In genomic region chr14:24006872-24007721, GRCh38 we compare ENCODE assay signal across 9 cellular contexts. TPM values are rescaled to one million over a fixed set of nuclear protein-coding genes. Genes with fewer than 3 reads are reported as not detected.
DNase-seq lines count a peak whose midpoint lies in the region; ATAC-seq and TF ChIP-seq lines count a peak whose summit lies in the region.
"Not testable (repeated sequence)": the region's sequence is repeated elsewhere in the genome, so short reads cannot be mapped to it uniquely, and the experiment has no call there.
"Had no signal": no experiment of that assay in that cellular context is flagged by ENCODE, and none has a peak within 500 bp of the region (broad histone marks: within the 10 kb centered on the region; RNA-seq: fewer than 3 reads in every experiment).

No MANE protein-coding gene starts in this region.

- not testable (repeated sequence) for H3K9me3 ChIP-seq in KOPT-K1 (ENCODE audit: insufficient read depth, low read length, poor library complexity, severe bottlenecking); SK-N-SH; neuronal stem cell (replicated peaks in 1 of 2; ENCODE audit: control insufficient read depth in 2 of 2, insufficient read depth in 1 of 2, low read depth in 1 of 2, low read length in 2 of 2)

- H3K14ac ChIP-seq in neuronal stem cell (ENCODE audit: low read length): not testable (repeated sequence)

- H4K8ac ChIP-seq in neuronal stem cell (ENCODE audit: low read depth, low read length): peak overlapping the region; percentile 65

- not testable (repeated sequence) for H2BK15ac ChIP-seq in neuronal stem cell (ENCODE audit: low read length)

- not testable (repeated sequence) for H2AK5ac ChIP-seq in neuronal stem cell (ENCODE audit: low read depth, low read length)

- H4K91ac ChIP-seq in neuronal stem cell (ENCODE audit: low read depth, low read length, poor library complexity): not testable (repeated sequence)

- H3K23ac ChIP-seq in neuronal stem cell (ENCODE audit: low read depth, low read length, poor library complexity): not testable (repeated sequence)

- peak overlapping the region; percentile 68 for H3K27ac ChIP-seq in KOPT-K1 (ENCODE audit: low read depth, low read length, poor library complexity, severe bottlenecking)
- H3K27ac ChIP-seq in SK-N-SH (ENCODE audit: low read depth in 2 of 2, low read length in 1 of 2); neuronal stem cell (replicated peaks; ENCODE audit: low read length): not testable (repeated sequence)

- POLR2A ChIA-PET in SK-N-SH (lab: Yijun Ruan, JAX): not testable (repeated sequence)

- not testable (repeated sequence) for TF ChIP-seq EP300 in SK-N-SH (IDR thresholded peaks at IDR 0.05; ENCODE audit: borderline replicate concordance in 1 of 2, low read depth in 1 of 2, low read length in 1 of 2)

- H3K4me3 ChIP-seq in SK-N-SH (ENCODE audit: low read depth in 2 of 2, low read length in 1 of 2) (peak overlapping the region; percentile 29 to 43; a peak in 2 of 4 replicates), fibroblast of villous mesenchyme (ENCODE audit: low read depth, low read length) (peak overlapping the region; percentile 42), neuronal stem cell (ENCODE audit: low read length in 2 of 2) (peak overlapping the region in 1 of 2 donors; percentile 73)

- not testable (repeated sequence) for H4K20me1 ChIP-seq in SK-N-SH (ENCODE audit: insufficient read depth)

- H3K27me3 ChIP-seq in SK-N-SH (ENCODE audit: insufficient read depth): not testable (repeated sequence)
- H3K27me3 ChIP-seq in neuronal stem cell (ENCODE audit: control insufficient read depth in 3 of 3, insufficient read depth in 3 of 3, low read depth in 1 of 3, low read length in 3 of 3): peaks cover 0 to 11% (median 0%) of the 10 kb centered on the region in 3 experiments

- peak overlapping the region; percentile 21; the same call in 1 of the 2 replicates for H3K9ac ChIP-seq in SK-N-SH
- H3K9ac ChIP-seq in neuronal stem cell (ENCODE audit: low read depth, low read length, poor library complexity): peak overlapping the region; percentile 60

- not testable (repeated sequence) for H3F3A ChIP-seq in SK-N-SH (replicated peaks; ENCODE audit: insufficient read depth)

- H3K9me2 ChIP-seq in SK-N-SH: not testable (repeated sequence)

- not testable (repeated sequence) for TF ChIP-seq RAD21 in SK-N-SH (IDR thresholded peaks at IDR 0.05; ENCODE audit: low read length)

- DNase-seq in DMS53 (lab: John Stamatoyannopoulos, UW) (peak; percentile 66), activated gamma-delta T cell treated with Interleukin-2 at 50 U/mL for 16 hours (peak; percentile 62), fibroblast of villous mesenchyme (ENCODE audit: low read depth) (peak; percentile 28), neuronal stem cell (ENCODE audit: low spot score) (peak; percentile 37)
- not testable (repeated sequence) for DNase-seq in SK-N-SH
- DNase-seq in stimulated activated CD8-positive, alpha-beta memory T cell treated with anti-CD3 and anti-CD28 coated beads, Interleukin-7, amount 100 ng/mL, for 4 hours (ENCODE audit: low read depth in 2 of 2): peak; percentile 30 to 56

- H3K79me2 ChIP-seq in SK-N-SH (ENCODE audit: insufficient read depth): not testable (repeated sequence)

- H2BK5ac ChIP-seq in neuronal stem cell (ENCODE audit: low read length): not testable (repeated sequence)

- H2BK12ac ChIP-seq in neuronal stem cell (ENCODE audit: low read length): not testable (repeated sequence)

- not testable (repeated sequence) for H3K4me1 ChIP-seq in SK-N-SH (ENCODE audit: control insufficient read depth in 1 of 2, insufficient read depth in 2 of 2, low read depth in 1 of 2, low read length in 1 of 2); neuronal stem cell (ENCODE audit: control insufficient read depth in 2 of 2, insufficient read depth in 1 of 2, low read depth in 1 of 2, low read length in 2 of 2)

- peak overlapping the region; percentile 60 for H3K4me2 ChIP-seq in SK-N-SH
- H3K4me2 ChIP-seq in neuronal stem cell (ENCODE audit: insufficient read depth, low read length, poor library complexity, severe bottlenecking): peak overlapping the region; percentile 45

- 44% methylated on average over 7 of the region's 59 CpGs for WGBS in SK-N-SH (ENCODE audit: low lambda C conversion rate)
- no CpG with 5 or more reads among the region's 59 CpGs for WGBS in neuronal stem cell (ENCODE audit: extremely low coverage in 2 of 2, insufficient read length in 2 of 2, insufficient replicate concordance in 1 of 2), 2 donors

- not testable (repeated sequence) for H2AFZ ChIP-seq in SK-N-SH (ENCODE audit: low read depth)
- peak overlapping the region; percentile 56 for H2AFZ ChIP-seq in neuronal stem cell (ENCODE audit: low read length)

- H2BK120ac ChIP-seq in neuronal stem cell (ENCODE audit: low read depth, low read length): not testable (repeated sequence)

- ATAC-seq in GM21786 (IDR thresholded peaks at IDR 0.05; ENCODE audit: unreplicated experiment): peak; percentile 83

- not testable (repeated sequence) for H3K4ac ChIP-seq in neuronal stem cell (ENCODE audit: low read length)

- CTCF ChIA-PET in SK-N-SH (lab: Yijun Ruan, JAX): not testable (repeated sequence)

- H3K79me1 ChIP-seq in neuronal stem cell (ENCODE audit: low read depth, low read length): not testable (repeated sequence)

- peak overlapping the region; percentile 17 for H3K18ac ChIP-seq in neuronal stem cell (ENCODE audit: low read length)

- H3K36me3 ChIP-seq in KOPT-K1 (ENCODE audit: insufficient read depth, low read length); SK-N-SH (replicated peaks in 1 of 2; ENCODE audit: control insufficient read depth in 1 of 2, insufficient read depth in 2 of 2, low read length in 1 of 2); neuronal stem cell (replicated peaks in 1 of 2; ENCODE audit: control insufficient read depth in 2 of 2, insufficient read depth in 2 of 2, low read length in 2 of 2): not testable (repeated sequence)

- not testable (repeated sequence) for TF ChIP-seq CTCF in SK-N-SH (IDR thresholded peaks at IDR 0.05); fibroblast of villous mesenchyme (IDR thresholded peaks at IDR 0.05; ENCODE audit: insufficient read depth, low read depth, low read length)

TF ChIP-seq in SK-N-SH, 30 proteins besides CTCF, POLR2A, EP300 and RAD21:
- TF ChIP-seq NRF1 (IDR thresholded peaks at IDR 0.05; ENCODE audit: low read depth, low read length): 0 out of 2 replicates have a peak, but pooled peaks have one; percentile 22

RNA-seq across cellular contexts. Expression of gene DHRS4L2, which starts 18.4 kb away (rescaled TPM):
- polyA plus RNA-seq in SK-N-SH (2012; rRNA removed): 12.1 and 14.6 TPM in 2 replicates
- 11.7 and 12.5 TPM in 2 replicates for polyA plus RNA-seq in SK-N-SH (2012; cell fraction: cytosol; rRNA removed)
- polyA plus RNA-seq in SK-N-SH (2012; cell fraction: nucleus; rRNA removed): 11.5 and 18.5 TPM in 2 replicates
- total RNA-seq in fibroblast of villous mesenchyme: 11.7 and 13.2 TPM in 2 replicates
- polyA plus RNA-seq in neuronal stem cell (2013, experiment 1 of 2): 13.4 TPM
- 13.9 TPM for polyA plus RNA-seq in neuronal stem cell (2013, experiment 2 of 2)

RNA-seq across cellular contexts. Expression of gene CARMIL3, which starts 44.7 kb away (rescaled TPM):
- 0.32 and 0.43 TPM in 2 replicates for polyA plus RNA-seq in SK-N-SH (2012; rRNA removed)
- 0.06 and 0.30 TPM in 2 replicates for polyA plus RNA-seq in SK-N-SH (2012; cell fraction: cytosol; rRNA removed)
- 2.4 and 2.8 TPM in 2 replicates for polyA plus RNA-seq in SK-N-SH (2012; cell fraction: nucleus; rRNA removed)
- total RNA-seq in fibroblast of villous mesenchyme: not detected in 2 replicates
- polyA plus RNA-seq in neuronal stem cell (2013, experiment 1 of 2): 0.96 TPM
- polyA plus RNA-seq in neuronal stem cell (2013, experiment 2 of 2): 0.98 TPM
- total RNA-seq: right atrium auricular region had no signal

RNA-seq across cellular contexts. Expression of gene DHRS4, which starts 53.5 kb away (rescaled TPM):
- 42.3 and 50.5 TPM in 2 replicates for polyA plus RNA-seq in SK-N-SH (2012; rRNA removed)
- polyA plus RNA-seq in SK-N-SH (2012; cell fraction: cytosol; rRNA removed): 42.3 and 44.4 TPM in 2 replicates
- polyA plus RNA-seq in SK-N-SH (2012; cell fraction: nucleus; rRNA removed): 25.7 and 35.3 TPM in 2 replicates
- 38.3 and 39.7 TPM in 2 replicates for total RNA-seq in fibroblast of villous mesenchyme
- 12.9 TPM for polyA plus RNA-seq in neuronal stem cell (2013, experiment 1 of 2)
- 14.1 TPM for polyA plus RNA-seq in neuronal stem cell (2013, experiment 2 of 2)
